ENCODE assay signal across 10 cellular contexts in genomic region chr3:140186421-140186920, GRCh38.
A peak's percentile ranks its signal among the peaks of the same experiment; 100 is the strongest.
DNase-seq lines count a peak whose midpoint lies in the region; ATAC-seq and TF ChIP-seq lines count a peak whose summit lies in the region.
"Had no signal": no experiment of that assay in that cellular context is flagged by ENCODE, and none has a peak within 500 bp of the region (broad histone marks: within the 10 kb centered on the region; RNA-seq: fewer than 3 reads in every experiment).

No MANE protein-coding gene starts in this region.

- H3K4me2 ChIP-seq in osteoblast (ENCODE audit: insufficient read depth, low read length): peak overlapping the region; percentile 60

- H3K79me2 ChIP-seq in osteoblast (ENCODE audit: insufficient read depth, low read length): no peaks in the 10 kb centered on the region

- no peaks in the 10 kb centered on the region for H4K20me1 ChIP-seq in osteoblast (ENCODE audit: insufficient read depth, low read length)

- ATAC-seq in stimulated activated effector memory CD8-positive, alpha-beta T cell treated with anti-CD3 and anti-CD28 coated beads, Interleukin-12 subunit alpha, Interleukin-12 subunit beta, amount 100 ng/mL, for 72 hours: no peak
- no peak for ATAC-seq in activated CD4-positive, CD25-positive, alpha-beta regulatory T cell treated with anti-CD3 and anti-CD28 coated beads, Interleukin-2, amount 50 U/mL, for 24 hours

- DNase-seq in DMS79 treated with DMSO at 0.1 percent for 48 hours (lab: John Stamatoyannopoulos, UW) (peak; percentile 84), NCI-H524 (lab: John Stamatoyannopoulos, UW) (peak; percentile 66 to 88), epithelial cell of proximal tubule (ENCODE audit: low read depth) (peak; percentile 62), osteoblast (ENCODE audit: insufficient read length, low spot score, missing footprints) (no peak)
- DNase-seq in stimulated activated effector memory CD8-positive, alpha-beta T cell treated with anti-CD3 and anti-CD28 coated beads, Interleukin-12 subunit alpha, Interleukin-12 subunit beta, amount 100 ng/mL, for 72 hours (ENCODE audit: low spot score in 2 of 2): no peak
- no peak for DNase-seq in activated CD4-positive, alpha-beta T cell treated with anti-CD3 and anti-CD28 coated beads, Interleukin-2, amount 10 ng/mL, durations not matched to agents 24 days and 14 days
- no peak for DNase-seq in activated T-cell treated with anti-CD3 and anti-CD28 coated beads, Interleukin-2, amount 50 U/mL, for 24 hours
- DNase-seq: Karpas-422 had no signal

- no peaks in the 10 kb centered on the region for H3K36me3 ChIP-seq in osteoblast (ENCODE audit: insufficient read depth, low read length)
- H3K36me3 ChIP-seq: cardiac muscle cell had no signal

- no peaks in the 10 kb centered on the region for H3K4me1 Mint-ChIP-seq in stimulated activated effector memory CD8-positive, alpha-beta T cell treated with anti-CD3 and anti-CD28 coated beads, Interleukin-12 subunit alpha, Interleukin-12 subunit beta, amount 100 ng/mL, for 72 hours
- H3K4me1 Mint-ChIP-seq in activated CD4-positive, alpha-beta T cell treated with anti-CD3 and anti-CD28 coated beads, Interleukin-2, amount 10 ng/mL, durations not matched to agents 24 days and 14 days: no peaks in the 10 kb centered on the region
- H3K4me1 Mint-ChIP-seq in activated T-cell treated with anti-CD3 and anti-CD28 coated beads, Interleukin-2, amount 50 U/mL, for 24 hours (ENCODE audit: low read depth): no peaks in the 10 kb centered on the region

- H2AFZ ChIP-seq in osteoblast (ENCODE audit: low read length): no peak overlapping the region

- no peak overlapping the region for H3K27ac ChIP-seq in osteoblast (ENCODE audit: low read depth, low read length)
- H3K27ac ChIP-seq: cardiac muscle cell had no signal

- no peak overlapping the region for H3K4me3 Mint-ChIP-seq in stimulated activated effector memory CD8-positive, alpha-beta T cell treated with anti-CD3 and anti-CD28 coated beads, Interleukin-12 subunit alpha, Interleukin-12 subunit beta, amount 100 ng/mL, for 72 hours
- H3K4me3 Mint-ChIP-seq in activated CD4-positive, alpha-beta T cell treated with anti-CD3 and anti-CD28 coated beads, Interleukin-2, amount 10 ng/mL, durations not matched to agents 24 days and 14 days: no peak overlapping the region
- H3K4me3 Mint-ChIP-seq in activated T-cell treated with anti-CD3 and anti-CD28 coated beads, Interleukin-2, amount 50 U/mL, for 24 hours: no peak overlapping the region

- H3K27ac Mint-ChIP-seq in stimulated activated effector memory CD8-positive, alpha-beta T cell treated with anti-CD3 and anti-CD28 coated beads, Interleukin-12 subunit alpha, Interleukin-12 subunit beta, amount 100 ng/mL, for 72 hours: no peak overlapping the region
- H3K27ac Mint-ChIP-seq in activated CD4-positive, alpha-beta T cell treated with anti-CD3 and anti-CD28 coated beads, Interleukin-2, amount 10 ng/mL, durations not matched to agents 24 days and 14 days: no peak overlapping the region
- no peak overlapping the region for H3K27ac Mint-ChIP-seq in activated T-cell treated with anti-CD3 and anti-CD28 coated beads, Interleukin-2, amount 50 U/mL, for 24 hours

- intact Hi-C loops in activated CD4-positive, alpha-beta T cell treated with anti-CD3 and anti-CD28 coated beads, Interleukin-2, amount 10 ng/mL, durations not matched to agents 24 days and 14 days (cut with micrococcal nuclease): no loop called here

- no peak overlapping the region for H3K4me3 ChIP-seq in epithelial cell of proximal tubule (ENCODE audit: low read depth, low read length)
- H3K4me3 ChIP-seq in osteoblast (ENCODE audit: insufficient read depth, low read length): no peak overlapping the region
- H3K4me3 ChIP-seq: cardiac muscle cell had no signal

- no peaks in the 10 kb centered on the region for H3K9me3 ChIP-seq in osteoblast (ENCODE audit: low read depth, low read length)

- no peaks in the 10 kb centered on the region for H3K9me3 Mint-ChIP-seq in stimulated activated effector memory CD8-positive, alpha-beta T cell treated with anti-CD3 and anti-CD28 coated beads, Interleukin-12 subunit alpha, Interleukin-12 subunit beta, amount 100 ng/mL, for 72 hours
- H3K9me3 Mint-ChIP-seq in activated CD4-positive, alpha-beta T cell treated with anti-CD3 and anti-CD28 coated beads, Interleukin-2, amount 10 ng/mL, durations not matched to agents 24 days and 14 days: no peaks in the 10 kb centered on the region
- no peaks in the 10 kb centered on the region for H3K9me3 Mint-ChIP-seq in activated T-cell treated with anti-CD3 and anti-CD28 coated beads, Interleukin-2, amount 50 U/mL, for 24 hours

- peaks cover 4% of the 10 kb centered on the region for H3K27me3 ChIP-seq in osteoblast (ENCODE audit: insufficient read depth, low read length)
- H3K27me3 ChIP-seq: cardiac muscle cell had no signal

- TF ChIP-seq CTCF in epithelial cell of proximal tubule (conservative IDR thresholded peaks at IDR 0.05; ENCODE audit: low read depth, low read length) (no peak), osteoblast (IDR thresholded peaks at IDR 0.05; ENCODE audit: extremely low read depth, low read depth, low read length) (no peak)

- H3K27me3 Mint-ChIP-seq in activated CD4-positive, alpha-beta T cell treated with anti-CD3 and anti-CD28 coated beads, Interleukin-2, amount 10 ng/mL, durations not matched to agents 24 days and 14 days: no peaks in the 10 kb centered on the region
- peaks cover 4% of the 10 kb centered on the region for H3K27me3 Mint-ChIP-seq in activated T-cell treated with anti-CD3 and anti-CD28 coated beads, Interleukin-2, amount 50 U/mL, for 24 hours

- peaks cover 15% of the 10 kb centered on the region for H3K4me1 ChIP-seq in osteoblast (ENCODE audit: insufficient read depth, low read length)

- no peaks in the 10 kb centered on the region for H3K36me3 Mint-ChIP-seq in stimulated activated effector memory CD8-positive, alpha-beta T cell treated with anti-CD3 and anti-CD28 coated beads, Interleukin-12 subunit alpha, Interleukin-12 subunit beta, amount 100 ng/mL, for 72 hours
- no peaks in the 10 kb centered on the region for H3K36me3 Mint-ChIP-seq in activated CD4-positive, alpha-beta T cell treated with anti-CD3 and anti-CD28 coated beads, Interleukin-2, amount 10 ng/mL, durations not matched to agents 24 days and 14 days (ENCODE audit: low read depth)
- H3K36me3 Mint-ChIP-seq in activated T-cell treated with anti-CD3 and anti-CD28 coated beads, Interleukin-2, amount 50 U/mL, for 24 hours (ENCODE audit: low read depth): no peaks in the 10 kb centered on the region

Comparison
In these comparisons a context has a peak if more than half of its experiments do, and no peak if none do; other contexts are left out.
1. DNase-seq: peak in DMS79 treated with DMSO at 0.1 percent for 48 hours (single experiment), NCI-H524 (2 of 2) and epithelial cell of proximal tubule (single experiment); none in osteoblast (single experiment), stimulated activated effector memory CD8-positive, alpha-beta T cell treated with anti-CD3 and anti-CD28 coated beads, Interleukin-12 subunit alpha, Interleukin-12 subunit beta, amount 100 ng/mL, for 72 hours (0 of 2), activated CD4-positive, alpha-beta T cell treated with anti-CD3 and anti-CD28 coated beads, Interleukin-2, amount 10 ng/mL, durations not matched to agents 24 days and 14 days (single experiment) and activated T-cell treated with anti-CD3 and anti-CD28 coated beads, Interleukin-2, amount 50 U/mL, for 24 hours (single experiment).